Comparison of ENCODE assay signal across 22 cellular contexts in the genomic region with DNA sequence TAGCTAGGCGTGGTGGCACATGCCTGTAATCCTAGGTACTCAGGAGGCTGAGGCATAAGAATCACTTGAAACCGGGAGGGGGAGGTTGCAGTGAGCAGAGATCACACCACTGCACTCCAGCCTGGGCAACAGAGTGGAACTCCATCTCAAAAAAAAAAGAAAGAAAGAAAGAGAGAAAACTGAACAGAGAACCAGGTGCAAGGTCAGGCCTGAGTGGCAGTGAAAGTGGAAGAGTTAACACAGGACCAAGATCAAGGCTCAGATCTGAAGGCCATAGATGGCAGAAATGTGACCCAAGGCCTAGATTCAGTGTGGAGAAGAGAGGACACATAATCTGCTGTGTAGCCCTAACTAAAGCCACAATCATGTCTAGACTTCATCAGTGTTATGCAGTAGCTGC.
"Had no signal": no experiment of that assay in that cellular context is flagged by ENCODE, and none has a peak within 500 bp of the region (broad histone marks: within the 10 kb centered on the region; RNA-seq: fewer than 3 reads in every experiment).

No MANE protein-coding gene starts in this region.

- H3K27ac Mint-ChIP-seq: activated CD4-positive, alpha-beta T cell treated with anti-CD3 and anti-CD28 coated beads, Interleukin-2, amount 10 ng/mL, durations not matched to agents 7 days and 5 days; activated CD8-positive, alpha-beta memory T cell treated with anti-CD3 and anti-CD28 coated beads, Interleukin-2, amount 10 ng/mL, durations not matched to agents 7 days and 5 days; activated CD8-positive, alpha-beta T cell treated with anti-CD3 and anti-CD28 coated beads for 36 hours; activated naive CD4-positive, alpha-beta T cell treated with anti-CD3 and anti-CD28 coated beads, Interleukin-2, amount 10 ng/mL, durations not matched to agents 7 days and 5 days; progenitor cell of endocrine pancreas had no signal

- H3K4me3 Mint-ChIP-seq: activated CD4-positive, alpha-beta T cell treated with anti-CD3 and anti-CD28 coated beads, Interleukin-2, amount 10 ng/mL, durations not matched to agents 7 days and 5 days; activated CD8-positive, alpha-beta memory T cell treated with anti-CD3 and anti-CD28 coated beads, Interleukin-2, amount 10 ng/mL, durations not matched to agents 7 days and 5 days; activated CD8-positive, alpha-beta T cell treated with anti-CD3 and anti-CD28 coated beads for 36 hours; activated naive CD4-positive, alpha-beta T cell treated with anti-CD3 and anti-CD28 coated beads, Interleukin-2, amount 10 ng/mL, durations not matched to agents 7 days and 5 days; natural killer cell had no signal

- H3K36me3 Mint-ChIP-seq: activated CD8-positive, alpha-beta memory T cell treated with anti-CD3 and anti-CD28 coated beads, Interleukin-2, amount 10 ng/mL, durations not matched to agents 7 days and 5 days; activated naive CD4-positive, alpha-beta T cell treated with anti-CD3 and anti-CD28 coated beads, Interleukin-2, amount 10 ng/mL, durations not matched to agents 7 days and 5 days; natural killer cell had no signal

- DNase-seq: activated CD4-positive, alpha-beta T cell treated with anti-CD3 and anti-CD28 coated beads, Interleukin-2, amount 10 ng/mL, durations not matched to agents 7 days and 5 days; activated CD4-positive, CD25-positive, alpha-beta regulatory T cell treated with anti-CD3 and anti-CD28 coated beads, Interleukin-2, amount 50 U/mL, for 72 hours; activated CD8-positive, alpha-beta memory T cell treated with anti-CD3 and anti-CD28 coated beads, Interleukin-2, amount 10 ng/mL, durations not matched to agents 7 days and 5 days; activated CD8-positive, alpha-beta T cell treated with anti-CD3 and anti-CD28 coated beads for 36 hours; activated effector memory CD4-positive, alpha-beta T cell treated with anti-CD3 and anti-CD28 coated beads, Interleukin-2, amount 50 U/mL, for 16 hours; activated naive CD4-positive, alpha-beta T cell treated with anti-CD3 and anti-CD28 coated beads, Interleukin-2, amount 10 ng/mL, durations not matched to agents 7 days and 5 days; activated T-cell treated with anti-CD3 and anti-CD28 coated beads for 4 hours; anterior cingulate cortex; body of pancreas; head of caudate nucleus; hypothalamus; left ventricle myocardium superior; mammary epithelial cell; midbrain; natural killer cell; retina; sigmoid colon; stimulated activated CD4-positive, alpha-beta T cell treated with anti-CD3 and anti-CD28 coated beads, Interleukin-4, amount 100 ng/mL, for 1 hour; stimulated activated naive CD8-positive, alpha-beta T cell treated with anti-CD3 and anti-CD28 coated beads, Interleukin-15, Interleukin-2, amounts not matched to agents 100 U/mL and 50 U/mL, for 24 hours; WERI-Rb-1 had no signal

- ATAC-seq: activated CD8-positive, alpha-beta memory T cell treated with anti-CD3 and anti-CD28 coated beads, Interleukin-2, amount 10 ng/mL, durations not matched to agents 7 days and 5 days; activated CD8-positive, alpha-beta T cell treated with anti-CD3 and anti-CD28 coated beads for 36 hours; body of pancreas; gastroesophageal sphincter; left ventricle myocardium superior; natural killer cell; stimulated activated naive CD8-positive, alpha-beta T cell treated with anti-CD3 and anti-CD28 coated beads, Interleukin-15, Interleukin-2, amounts not matched to agents 100 U/mL and 50 U/mL, for 24 hours had no signal

- H3K9me3 Mint-ChIP-seq: activated CD4-positive, alpha-beta T cell treated with anti-CD3 and anti-CD28 coated beads, Interleukin-2, amount 10 ng/mL, durations not matched to agents 7 days and 5 days; activated CD8-positive, alpha-beta T cell treated with anti-CD3 and anti-CD28 coated beads for 36 hours; activated naive CD4-positive, alpha-beta T cell treated with anti-CD3 and anti-CD28 coated beads, Interleukin-2, amount 10 ng/mL, durations not matched to agents 7 days and 5 days; natural killer cell had no signal

- H3K27me3 Mint-ChIP-seq: activated CD4-positive, alpha-beta T cell treated with anti-CD3 and anti-CD28 coated beads, Interleukin-2, amount 10 ng/mL, durations not matched to agents 7 days and 5 days; activated CD8-positive, alpha-beta memory T cell treated with anti-CD3 and anti-CD28 coated beads, Interleukin-2, amount 10 ng/mL, durations not matched to agents 7 days and 5 days; activated CD8-positive, alpha-beta T cell treated with anti-CD3 and anti-CD28 coated beads for 36 hours; progenitor cell of endocrine pancreas had no signal
